In the genomic region with DNA sequence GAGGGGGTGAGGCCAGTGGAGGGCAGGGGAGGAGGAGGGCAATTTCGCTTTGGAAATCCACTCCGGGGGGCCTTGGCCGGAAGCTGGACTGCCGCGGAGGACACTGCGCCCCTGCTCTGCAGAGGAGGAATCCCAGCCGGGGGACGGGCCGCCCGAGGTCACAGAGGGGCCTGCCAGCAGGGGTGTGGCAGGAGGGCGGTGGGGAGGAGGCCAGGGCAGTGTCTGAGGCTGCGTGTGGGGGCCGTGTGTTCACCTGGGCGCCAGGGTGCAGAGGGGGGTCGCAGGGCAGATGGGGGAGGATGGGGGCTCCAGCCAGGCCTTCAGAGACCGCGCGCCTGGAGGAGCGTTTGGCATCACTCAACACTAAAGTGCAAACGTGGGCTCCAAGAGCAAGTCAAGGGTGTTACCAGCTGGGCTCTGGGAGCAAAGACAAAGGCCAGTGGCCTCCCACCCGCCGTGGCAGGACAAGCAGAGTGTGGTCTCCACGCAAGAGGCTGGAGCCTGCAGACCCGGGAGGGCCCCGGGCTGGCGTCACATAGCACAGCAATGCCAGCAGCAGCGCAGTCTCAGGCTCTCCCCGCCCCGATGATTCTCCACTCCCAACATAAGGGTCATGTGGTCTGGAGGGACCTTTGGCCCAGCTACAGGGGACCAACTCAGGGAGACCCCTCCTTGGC, we compare ENCODE assay signal across 2 cellular contexts.
TF ChIP-seq lines count a peak whose summit lies in the region.

No MANE protein-coding gene starts in this region.

TF ChIP-seq in SK-N-SH, 30 proteins besides CTCF, POLR2A, EP300 and RAD21 (continued from another document):
- TF ChIP-seq, protein P1, sequence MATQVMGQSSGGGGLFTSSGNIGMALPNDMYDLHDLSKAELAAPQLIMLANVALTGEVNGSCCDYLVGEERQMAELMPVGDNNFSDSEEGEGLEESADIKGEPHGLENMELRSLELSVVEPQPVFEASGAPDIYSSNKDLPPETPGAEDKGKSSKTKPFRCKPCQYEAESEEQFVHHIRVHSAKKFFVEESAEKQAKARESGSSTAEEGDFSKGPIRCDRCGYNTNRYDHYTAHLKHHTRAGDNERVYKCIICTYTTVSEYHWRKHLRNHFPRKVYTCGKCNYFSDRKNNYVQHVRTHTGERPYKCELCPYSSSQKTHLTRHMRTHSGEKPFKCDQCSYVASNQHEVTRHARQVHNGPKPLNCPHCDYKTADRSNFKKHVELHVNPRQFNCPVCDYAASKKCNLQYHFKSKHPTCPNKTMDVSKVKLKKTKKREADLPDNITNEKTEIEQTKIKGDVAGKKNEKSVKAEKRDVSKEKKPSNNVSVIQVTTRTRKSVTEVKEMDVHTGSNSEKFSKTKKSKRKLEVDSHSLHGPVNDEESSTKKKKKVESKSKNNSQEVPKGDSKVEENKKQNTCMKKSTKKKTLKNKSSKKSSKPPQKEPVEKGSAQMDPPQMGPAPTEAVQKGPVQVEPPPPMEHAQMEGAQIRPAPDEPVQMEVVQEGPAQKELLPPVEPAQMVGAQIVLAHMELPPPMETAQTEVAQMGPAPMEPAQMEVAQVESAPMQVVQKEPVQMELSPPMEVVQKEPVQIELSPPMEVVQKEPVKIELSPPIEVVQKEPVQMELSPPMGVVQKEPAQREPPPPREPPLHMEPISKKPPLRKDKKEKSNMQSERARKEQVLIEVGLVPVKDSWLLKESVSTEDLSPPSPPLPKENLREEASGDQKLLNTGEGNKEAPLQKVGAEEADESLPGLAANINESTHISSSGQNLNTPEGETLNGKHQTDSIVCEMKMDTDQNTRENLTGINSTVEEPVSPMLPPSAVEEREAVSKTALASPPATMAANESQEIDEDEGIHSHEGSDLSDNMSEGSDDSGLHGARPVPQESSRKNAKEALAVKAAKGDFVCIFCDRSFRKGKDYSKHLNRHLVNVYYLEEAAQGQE (IDR thresholded peaks at IDR 0.05; ENCODE audit: low read depth, low read length) = no peak
- TF ChIP-seq CHD2 (IDR thresholded peaks at IDR 0.05; ENCODE audit: low read length, partially characterized antibody) = no peak
- TF ChIP-seq POLR2AphosphoS5 (IDR thresholded peaks at IDR 0.05; ENCODE audit: low read depth, low read length) = no peak

TF ChIP-seq in SK-N-SH treated with all-trans-retinoic acid at 6 μM for 48 hours, 23 proteins besides CTCF, POLR2A, EP300 and RAD21 (continued from another document):
- TF ChIP-seq, protein P2, sequence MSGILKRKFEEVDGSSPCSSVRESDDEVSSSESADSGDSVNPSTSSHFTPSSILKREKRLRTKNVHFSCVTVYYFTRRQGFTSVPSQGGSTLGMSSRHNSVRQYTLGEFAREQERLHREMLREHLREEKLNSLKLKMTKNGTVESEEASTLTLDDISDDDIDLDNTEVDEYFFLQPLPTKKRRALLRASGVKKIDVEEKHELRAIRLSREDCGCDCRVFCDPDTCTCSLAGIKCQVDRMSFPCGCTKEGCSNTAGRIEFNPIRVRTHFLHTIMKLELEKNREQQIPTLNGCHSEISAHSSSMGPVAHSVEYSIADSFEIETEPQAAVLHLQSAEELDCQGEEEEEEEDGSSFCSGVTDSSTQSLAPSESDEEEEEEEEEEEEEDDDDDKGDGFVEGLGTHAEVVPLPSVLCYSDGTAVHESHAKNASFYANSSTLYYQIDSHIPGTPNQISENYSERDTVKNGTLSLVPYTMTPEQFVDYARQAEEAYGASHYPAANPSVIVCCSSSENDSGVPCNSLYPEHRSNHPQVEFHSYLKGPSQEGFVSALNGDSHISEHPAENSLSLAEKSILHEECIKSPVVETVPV (CRISPR knock-in tag; IDR thresholded peaks at IDR 0.05) = no peak
- TF ChIP-seq PPARA (CRISPR knock-in tag; IDR thresholded peaks at IDR 0.05; ENCODE audit: borderline replicate concordance) (no peak), GLIS3 (CRISPR knock-in tag; IDR thresholded peaks at IDR 0.05) (no peak), OSR1 (CRISPR knock-in tag; IDR thresholded peaks at IDR 0.05) (no peak)
- TF ChIP-seq, protein P3, sequence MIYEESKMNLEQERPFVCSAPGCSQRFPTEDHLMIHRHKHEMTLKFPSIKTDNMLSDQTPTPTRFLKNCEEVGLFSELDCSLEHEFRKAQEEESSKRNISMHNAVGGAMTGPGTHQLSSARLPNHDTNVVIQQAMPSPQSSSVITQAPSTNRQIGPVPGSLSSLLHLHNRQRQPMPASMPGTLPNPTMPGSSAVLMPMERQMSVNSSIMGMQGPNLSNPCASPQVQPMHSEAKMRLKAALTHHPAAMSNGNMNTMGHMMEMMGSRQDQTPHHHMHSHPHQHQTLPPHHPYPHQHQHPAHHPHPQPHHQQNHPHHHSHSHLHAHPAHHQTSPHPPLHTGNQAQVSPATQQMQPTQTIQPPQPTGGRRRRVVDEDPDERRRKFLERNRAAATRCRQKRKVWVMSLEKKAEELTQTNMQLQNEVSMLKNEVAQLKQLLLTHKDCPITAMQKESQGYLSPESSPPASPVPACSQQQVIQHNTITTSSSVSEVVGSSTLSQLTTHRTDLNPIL (CRISPR knock-in tag; IDR thresholded peaks at IDR 0.05; ENCODE audit: low read depth) = no peak
